Comparison of ENCODE assay signal across 11 cellular contexts in genomic region chr9:6669881-6670280, GRCh38. TPM values are rescaled to one million over a fixed set of nuclear protein-coding genes. Genes with fewer than 3 reads are reported as not detected.
"Had no signal": no experiment of that assay in that cellular context is flagged by ENCODE, and none has a peak within 500 bp of the region (broad histone marks: within the 10 kb centered on the region; RNA-seq: fewer than 3 reads in every experiment).

No MANE protein-coding gene starts in this region.

- H3K4me1 ChIP-seq: HAP-1 had no signal

- H3K36me3 ChIP-seq: HAP-1 had no signal

- FAIRE-seq: HepG2 had no signal

- H3K9me3 ChIP-seq: HAP-1 had no signal

- H3K4me3 ChIP-seq: GM23248, HAP-1 had no signal

- DNase-seq: GM23248, GOT3, H7, HFFc6, KBM-7 had no signal

- H3K27ac ChIP-seq: GM23248, HL-60, KMS-11 had no signal

- ATAC-seq: HCT116, HepG2 had no signal

RNA-seq across cellular contexts. Expression of gene GLDC, which starts 24.4 kb away (rescaled TPM):
- total RNA-seq: H4 had no signal
